ENCODE assay signal across 11 cellular contexts in the genomic region with DNA sequence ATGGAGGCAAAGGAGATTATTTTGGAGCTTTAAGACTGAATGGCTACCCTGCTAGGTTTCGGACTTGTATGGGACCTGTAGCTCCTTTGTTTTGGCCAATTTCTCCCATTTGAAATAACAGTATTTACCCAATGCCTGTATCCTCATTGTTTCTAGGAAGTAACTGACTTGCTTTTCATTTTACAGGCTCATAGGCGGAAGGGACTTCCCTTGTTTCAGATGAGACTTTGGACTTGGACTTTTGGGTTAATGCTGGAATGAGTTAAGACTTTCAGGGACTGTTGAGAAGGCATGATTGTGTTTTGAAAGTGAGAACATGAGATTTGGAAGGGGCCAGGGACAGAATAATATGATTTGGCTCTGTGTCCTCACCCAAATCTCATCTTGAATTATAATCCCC.
"Had no signal": no experiment of that assay in that cellular context is flagged by ENCODE, and none has a peak within 500 bp of the region (broad histone marks: within the 10 kb centered on the region; RNA-seq: fewer than 3 reads in every experiment).

No MANE protein-coding gene starts in this region.

- FAIRE-seq: H1, H54 had no signal

- ATAC-seq: GM23338, HCT116 had no signal

- H3K4me3 ChIP-seq: GM23248, GM23338, HAP-1 had no signal

- H3K4me1 ChIP-seq: HAP-1 had no signal

- DNase-seq: GM23248, GOT3, H7, H9, HCEC 1CT, HFFc6 had no signal

- H3K36me3 ChIP-seq: HAP-1 had no signal

- H3K27ac ChIP-seq: GM23248 had no signal
